Comparison of ENCODE assay signal across 9 cellular contexts in genomic region chr11:81497202-81497804, GRCh38.
DNase-seq lines count a peak whose midpoint lies in the region; ATAC-seq and TF ChIP-seq lines count a peak whose summit lies in the region.
"Had no signal": no experiment of that assay in that cellular context is flagged by ENCODE, and none has a peak within 500 bp of the region (broad histone marks: within the 10 kb centered on the region; RNA-seq: fewer than 3 reads in every experiment).

No MANE protein-coding gene starts in this region.

- CTCF ChIA-PET in activated CD4-positive, alpha-beta T cell treated with anti-CD3 and anti-CD28 coated beads, Interleukin-2, amount 10 ng/mL, durations not matched to agents 7 days and 5 days (lab: Charles Lee) = interaction anchor here (0.8 kb wide), 1 partner anchor 13 kb away, joined by 4 read pairs; no protein-coding TSS in a partner anchor

- peak; percentile 79 for ATAC-seq in GM21360 (IDR thresholded peaks at IDR 0.05; ENCODE audit: unreplicated experiment)

- TF ChIP-seq CTCF in transverse colon (IDR thresholded peaks at IDR 0.05) = peak; percentile 43 to 63 (median 50)

- H3K4me1 ChIP-seq in transverse colon = no peaks in the 10 kb centered on the region

- H3K9me3 Mint-ChIP-seq in activated CD4-positive, alpha-beta T cell treated with anti-CD3 and anti-CD28 coated beads, Interleukin-2, amount 10 ng/mL, durations not matched to agents 7 days and 5 days = no peaks in the 10 kb centered on the region
- H3K9me3 Mint-ChIP-seq: central memory CD8-positive, alpha-beta T cell had no signal

- H3K4me1 Mint-ChIP-seq in activated CD4-positive, alpha-beta T cell treated with anti-CD3 and anti-CD28 coated beads, Interleukin-2, amount 10 ng/mL, durations not matched to agents 7 days and 5 days = no peaks in the 10 kb centered on the region
- H3K4me1 Mint-ChIP-seq: central memory CD8-positive, alpha-beta T cell had no signal

- intact Hi-C loops in transverse colon (cut with DNase I; ENCODE audit: low total_unique reads) = no loop called here

- no peak overlapping the region for H3K4me3 ChIP-seq in Jurkat, Clone E6-1 (ENCODE audit: low read length)
- H3K4me3 ChIP-seq in SK-N-MC (no peak overlapping the region), transverse colon (no peak overlapping the region)

- no peaks in the 10 kb centered on the region for H3K36me3 Mint-ChIP-seq in activated CD4-positive, alpha-beta T cell treated with anti-CD3 and anti-CD28 coated beads, Interleukin-2, amount 10 ng/mL, durations not matched to agents 7 days and 5 days (ENCODE audit: low read depth)

- no peaks in the 10 kb centered on the region for H3K27me3 Mint-ChIP-seq in activated CD4-positive, alpha-beta T cell treated with anti-CD3 and anti-CD28 coated beads, Interleukin-2, amount 10 ng/mL, durations not matched to agents 7 days and 5 days
- H3K27me3 Mint-ChIP-seq: central memory CD8-positive, alpha-beta T cell had no signal

- DNase-seq in activated CD4-positive, alpha-beta T cell treated with anti-CD3 and anti-CD28 coated beads, Interleukin-2, amount 10 ng/mL, durations not matched to agents 7 days and 5 days = peak; percentile 26
- no peak for DNase-seq in activated CD4-positive, alpha-beta T cell treated with anti-CD3 and anti-CD28 coated beads, Interleukin-2, amount 50 U/mL, for 4 hours
- peak; percentile 47 for DNase-seq in Jurkat, Clone E6-1 (ENCODE audit: low read depth, low spot score)
- DNase-seq in SK-N-MC (ENCODE audit: low read depth, low spot score) = peak; percentile 5
- DNase-seq in foreskin melanocyte = peak; percentile 42
- DNase-seq in transverse colon = no peak
- DNase-seq in stimulated activated CD4-positive, alpha-beta T cell treated with anti-CD3 and anti-CD28 coated beads, Interleukin-1b, Interleukin-23, amount 100 ng/mL, for 48 hours = no peak

- POLR2A ChIA-PET in activated CD4-positive, alpha-beta T cell treated with anti-CD3 and anti-CD28 coated beads, Interleukin-2, amount 10 ng/mL, durations not matched to agents 7 days and 5 days (lab: Charles Lee) = no interaction called here

- WGBS in transverse colon (ENCODE audit: low coverage in 1 of 2), 2 donors = 17 to 32% methylated on average over 5 of the region's 5 CpGs

- no peaks in the 10 kb centered on the region for H3K27me3 ChIP-seq in transverse colon

- H3K36me3 ChIP-seq in SK-N-MC (ENCODE audit: insufficient read depth, low read length) (no peaks in the 10 kb centered on the region), transverse colon (no peaks in the 10 kb centered on the region)

- H3K27ac Mint-ChIP-seq in activated CD4-positive, alpha-beta T cell treated with anti-CD3 and anti-CD28 coated beads, Interleukin-2, amount 10 ng/mL, durations not matched to agents 7 days and 5 days = no peak overlapping the region

- in situ Hi-C loops in transverse colon (cut with MboI; ENCODE audit: low pct_ligation_motif_present in 1 of 4, low pct_unique_long_range_greater_than_20kb in 1 of 4, low sequenced_read_pairs in 3 of 4) = no loop called here

- H3K9ac ChIP-seq in SK-N-MC (ENCODE audit: insufficient read length) = no peak overlapping the region

- TF ChIP-seq EP300 in transverse colon (IDR thresholded peaks at IDR 0.05; ENCODE audit: low read depth) = no peak

- H3K9me3 ChIP-seq in SK-N-MC (ENCODE audit: low read depth, low read length) (no peaks in the 10 kb centered on the region), transverse colon (no peaks in the 10 kb centered on the region)

- no peak overlapping the region for H3K4me3 Mint-ChIP-seq in activated CD4-positive, alpha-beta T cell treated with anti-CD3 and anti-CD28 coated beads, Interleukin-2, amount 10 ng/mL, durations not matched to agents 7 days and 5 days
- H3K4me3 Mint-ChIP-seq: central memory CD8-positive, alpha-beta T cell had no signal

- TF ChIP-seq POLR2A in transverse colon (IDR thresholded peaks at IDR 0.05) = no peak

- H3K27ac ChIP-seq in SK-N-MC (no peak overlapping the region), transverse colon (no peak overlapping the region)

Comparison
In these comparisons a context has a peak if more than half of its experiments do, and no peak if none do; other contexts are left out.
1. DNase-seq: peak in activated CD4-positive, alpha-beta T cell treated with anti-CD3 and anti-CD28 coated beads, Interleukin-2, amount 10 ng/mL, durations not matched to agents 7 days and 5 days (single experiment), Jurkat, Clone E6-1 (single experiment), SK-N-MC (single experiment) and foreskin melanocyte (single experiment); none in activated CD4-positive, alpha-beta T cell treated with anti-CD3 and anti-CD28 coated beads, Interleukin-2, amount 50 U/mL, for 4 hours (0 of 2), transverse colon (single experiment) and stimulated activated CD4-positive, alpha-beta T cell treated with anti-CD3 and anti-CD28 coated beads, Interleukin-1b, Interleukin-23, amount 100 ng/mL, for 48 hours (single experiment).